1 cellular context compared by ENCODE assay signal in the genomic region with DNA sequence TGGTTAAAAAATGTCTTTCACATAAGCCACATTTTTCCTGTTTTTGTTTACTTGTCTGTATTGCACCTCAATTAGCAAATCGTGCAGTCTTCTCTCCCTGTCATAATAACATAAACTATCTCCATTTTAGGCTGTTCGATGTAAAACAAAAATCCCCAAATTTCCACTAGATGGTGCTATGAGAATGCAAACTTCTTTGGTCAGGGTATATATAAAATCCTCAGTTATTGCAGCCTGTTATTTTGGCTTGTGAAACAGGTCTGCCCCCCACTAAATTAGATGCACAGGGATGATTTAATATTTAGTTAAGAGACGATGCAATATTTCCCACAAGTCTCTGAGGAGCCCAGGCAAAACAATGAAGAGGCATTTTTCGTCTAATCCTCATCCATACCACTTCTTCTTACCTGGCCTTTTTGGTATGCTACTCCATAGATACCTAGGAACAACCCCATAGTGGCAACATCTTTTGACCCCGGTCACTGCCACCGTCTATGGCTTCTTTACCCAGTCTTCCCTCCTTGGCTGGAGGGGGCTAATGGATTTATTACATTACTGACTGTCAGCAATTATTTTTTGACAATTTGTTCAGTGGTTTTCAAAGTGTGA.
A peak's percentile ranks its signal among the peaks of the same experiment; 100 is the strongest.
TF ChIP-seq lines count a peak whose summit lies in the region.

No MANE protein-coding gene starts in this region.

TF ChIP-seq in HepG2, 621 proteins besides CTCF, POLR2A, EP300 and RAD21 (continued from another document):
- no peak for TF ChIP-seq ZC3H13 (CRISPR knock-in tag; IDR thresholded peaks at IDR 0.05)
- TF ChIP-seq RNF2 (conservative IDR thresholded peaks at IDR 0.05; ENCODE audit: low read depth) = no peak
- TF ChIP-seq KDM5B (CRISPR knock-in tag; IDR thresholded peaks at IDR 0.05; ENCODE audit: borderline replicate concordance) = no peak
- TF ChIP-seq, protein P1, sequence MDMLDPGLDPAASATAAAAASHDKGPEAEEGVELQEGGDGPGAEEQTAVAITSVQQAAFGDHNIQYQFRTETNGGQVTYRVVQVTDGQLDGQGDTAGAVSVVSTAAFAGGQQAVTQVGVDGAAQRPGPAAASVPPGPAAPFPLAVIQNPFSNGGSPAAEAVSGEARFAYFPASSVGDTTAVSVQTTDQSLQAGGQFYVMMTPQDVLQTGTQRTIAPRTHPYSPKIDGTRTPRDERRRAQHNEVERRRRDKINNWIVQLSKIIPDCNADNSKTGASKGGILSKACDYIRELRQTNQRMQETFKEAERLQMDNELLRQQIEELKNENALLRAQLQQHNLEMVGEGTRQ (IDR thresholded peaks at IDR 0.05; ENCODE audit: low read depth, low read length) = no peak
- TF ChIP-seq, protein P1 (CRISPR knock-in tag; IDR thresholded peaks at IDR 0.05; ENCODE audit: borderline replicate concordance) = no peak
- no peak for TF ChIP-seq ZNF317 (CRISPR knock-in tag; IDR thresholded peaks at IDR 0.05)
- no peak for TF ChIP-seq HNRNPLL (IDR thresholded peaks at IDR 0.05; ENCODE audit: low read depth, low read length, poor library complexity, severe bottlenecking)
- TF ChIP-seq, protein P2, sequence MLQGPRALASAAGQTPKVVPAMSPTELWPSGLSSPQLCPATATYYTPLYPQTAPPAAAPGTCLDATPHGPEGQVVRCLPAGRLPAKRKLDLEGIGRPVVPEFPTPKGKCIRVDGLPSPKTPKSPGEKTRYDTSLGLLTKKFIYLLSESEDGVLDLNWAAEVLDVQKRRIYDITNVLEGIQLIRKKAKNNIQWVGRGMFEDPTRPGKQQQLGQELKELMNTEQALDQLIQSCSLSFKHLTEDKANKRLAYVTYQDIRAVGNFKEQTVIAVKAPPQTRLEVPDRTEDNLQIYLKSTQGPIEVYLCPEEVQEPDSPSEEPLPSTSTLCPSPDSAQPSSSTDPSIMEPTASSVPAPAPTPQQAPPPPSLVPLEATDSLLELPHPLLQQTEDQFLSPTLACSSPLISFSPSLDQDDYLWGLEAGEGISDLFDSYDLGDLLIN (CRISPR knock-in tag; IDR thresholded peaks at IDR 0.05; ENCODE audit: borderline replicate concordance) = no peak
- no peak for TF ChIP-seq CREM (IDR thresholded peaks at IDR 0.05)
- TF ChIP-seq CREM (CRISPR knock-in tag; IDR thresholded peaks at IDR 0.05) = no peak
- TF ChIP-seq JARID2 (CRISPR knock-in tag; IDR thresholded peaks at IDR 0.05; ENCODE audit: insufficient replicate concordance) = no peak
- no peak for TF ChIP-seq ZNF841 (CRISPR knock-in tag; IDR thresholded peaks at IDR 0.05; ENCODE audit: borderline replicate concordance)
- TF ChIP-seq, protein P3, sequence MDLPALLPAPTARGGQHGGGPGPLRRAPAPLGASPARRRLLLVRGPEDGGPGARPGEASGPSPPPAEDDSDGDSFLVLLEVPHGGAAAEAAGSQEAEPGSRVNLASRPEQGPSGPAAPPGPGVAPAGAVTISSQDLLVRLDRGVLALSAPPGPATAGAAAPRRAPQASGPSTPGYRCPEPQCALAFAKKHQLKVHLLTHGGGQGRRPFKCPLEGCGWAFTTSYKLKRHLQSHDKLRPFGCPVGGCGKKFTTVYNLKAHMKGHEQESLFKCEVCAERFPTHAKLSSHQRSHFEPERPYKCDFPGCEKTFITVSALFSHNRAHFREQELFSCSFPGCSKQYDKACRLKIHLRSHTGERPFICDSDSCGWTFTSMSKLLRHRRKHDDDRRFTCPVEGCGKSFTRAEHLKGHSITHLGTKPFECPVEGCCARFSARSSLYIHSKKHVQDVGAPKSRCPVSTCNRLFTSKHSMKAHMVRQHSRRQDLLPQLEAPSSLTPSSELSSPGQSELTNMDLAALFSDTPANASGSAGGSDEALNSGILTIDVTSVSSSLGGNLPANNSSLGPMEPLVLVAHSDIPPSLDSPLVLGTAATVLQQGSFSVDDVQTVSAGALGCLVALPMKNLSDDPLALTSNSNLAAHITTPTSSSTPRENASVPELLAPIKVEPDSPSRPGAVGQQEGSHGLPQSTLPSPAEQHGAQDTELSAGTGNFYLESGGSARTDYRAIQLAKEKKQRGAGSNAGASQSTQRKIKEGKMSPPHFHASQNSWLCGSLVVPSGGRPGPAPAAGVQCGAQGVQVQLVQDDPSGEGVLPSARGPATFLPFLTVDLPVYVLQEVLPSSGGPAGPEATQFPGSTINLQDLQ (CRISPR knock-in tag; IDR thresholded peaks at IDR 0.05) = no peak
- TF ChIP-seq PHF5A (CRISPR knock-in tag; IDR thresholded peaks at IDR 0.05; ENCODE audit: low read depth, unreplicated experiment) = no peak
- TF ChIP-seq, protein P4, sequence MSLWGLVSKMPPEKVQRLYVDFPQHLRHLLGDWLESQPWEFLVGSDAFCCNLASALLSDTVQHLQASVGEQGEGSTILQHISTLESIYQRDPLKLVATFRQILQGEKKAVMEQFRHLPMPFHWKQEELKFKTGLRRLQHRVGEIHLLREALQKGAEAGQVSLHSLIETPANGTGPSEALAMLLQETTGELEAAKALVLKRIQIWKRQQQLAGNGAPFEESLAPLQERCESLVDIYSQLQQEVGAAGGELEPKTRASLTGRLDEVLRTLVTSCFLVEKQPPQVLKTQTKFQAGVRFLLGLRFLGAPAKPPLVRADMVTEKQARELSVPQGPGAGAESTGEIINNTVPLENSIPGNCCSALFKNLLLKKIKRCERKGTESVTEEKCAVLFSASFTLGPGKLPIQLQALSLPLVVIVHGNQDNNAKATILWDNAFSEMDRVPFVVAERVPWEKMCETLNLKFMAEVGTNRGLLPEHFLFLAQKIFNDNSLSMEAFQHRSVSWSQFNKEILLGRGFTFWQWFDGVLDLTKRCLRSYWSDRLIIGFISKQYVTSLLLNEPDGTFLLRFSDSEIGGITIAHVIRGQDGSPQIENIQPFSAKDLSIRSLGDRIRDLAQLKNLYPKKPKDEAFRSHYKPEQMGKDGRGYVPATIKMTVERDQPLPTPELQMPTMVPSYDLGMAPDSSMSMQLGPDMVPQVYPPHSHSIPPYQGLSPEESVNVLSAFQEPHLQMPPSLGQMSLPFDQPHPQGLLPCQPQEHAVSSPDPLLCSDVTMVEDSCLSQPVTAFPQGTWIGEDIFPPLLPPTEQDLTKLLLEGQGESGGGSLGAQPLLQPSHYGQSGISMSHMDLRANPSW (CRISPR knock-in tag; IDR thresholded peaks at IDR 0.05; ENCODE audit: borderline replicate concordance) = no peak
- TF ChIP-seq, protein P5, sequence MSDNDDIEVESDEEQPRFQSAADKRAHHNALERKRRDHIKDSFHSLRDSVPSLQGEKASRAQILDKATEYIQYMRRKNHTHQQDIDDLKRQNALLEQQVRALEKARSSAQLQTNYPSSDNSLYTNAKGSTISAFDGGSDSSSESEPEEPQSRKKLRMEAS (IDR thresholded peaks at IDR 0.05) = no peak
- TF ChIP-seq WIZ (CRISPR knock-in tag; IDR thresholded peaks at IDR 0.05) = no peak
- TF ChIP-seq CHD4 (IDR thresholded peaks at IDR 0.05; ENCODE audit: borderline replicate concordance, low read length) = no peak
- TF ChIP-seq POLR2G (IDR thresholded peaks at IDR 0.05; ENCODE audit: low read depth, low read length) = no peak
- TF ChIP-seq CBX5 (CRISPR knock-in tag; IDR thresholded peaks at IDR 0.05; ENCODE audit: borderline replicate concordance) = no peak
- TF ChIP-seq TMF1 (CRISPR knock-in tag; IDR thresholded peaks at IDR 0.05; ENCODE audit: low read depth) = no peak
- TF ChIP-seq, protein P6, sequence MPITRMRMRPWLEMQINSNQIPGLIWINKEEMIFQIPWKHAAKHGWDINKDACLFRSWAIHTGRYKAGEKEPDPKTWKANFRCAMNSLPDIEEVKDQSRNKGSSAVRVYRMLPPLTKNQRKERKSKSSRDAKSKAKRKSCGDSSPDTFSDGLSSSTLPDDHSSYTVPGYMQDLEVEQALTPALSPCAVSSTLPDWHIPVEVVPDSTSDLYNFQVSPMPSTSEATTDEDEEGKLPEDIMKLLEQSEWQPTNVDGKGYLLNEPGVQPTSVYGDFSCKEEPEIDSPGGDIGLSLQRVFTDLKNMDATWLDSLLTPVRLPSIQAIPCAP (CRISPR knock-in tag; IDR thresholded peaks at IDR 0.05; ENCODE audit: low read depth) = no peak
- TF ChIP-seq, protein P7, sequence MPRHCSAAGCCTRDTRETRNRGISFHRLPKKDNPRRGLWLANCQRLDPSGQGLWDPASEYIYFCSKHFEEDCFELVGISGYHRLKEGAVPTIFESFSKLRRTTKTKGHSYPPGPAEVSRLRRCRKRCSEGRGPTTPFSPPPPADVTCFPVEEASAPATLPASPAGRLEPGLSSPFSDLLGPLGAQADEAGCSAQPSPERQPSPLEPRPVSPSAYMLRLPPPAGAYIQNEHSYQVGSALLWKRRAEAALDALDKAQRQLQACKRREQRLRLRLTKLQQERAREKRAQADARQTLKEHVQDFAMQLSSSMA (CRISPR knock-in tag; IDR thresholded peaks at IDR 0.05) = no peak
- TF ChIP-seq, protein P8, sequence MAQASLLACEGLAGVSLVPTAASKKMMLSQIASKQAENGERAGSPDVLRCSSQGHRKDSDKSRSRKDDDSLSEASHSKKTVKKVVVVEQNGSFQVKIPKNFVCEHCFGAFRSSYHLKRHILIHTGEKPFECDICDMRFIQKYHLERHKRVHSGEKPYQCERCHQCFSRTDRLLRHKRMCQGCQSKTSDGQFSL (CRISPR knock-in tag; IDR thresholded peaks at IDR 0.05) = no peak
- peak; percentile 43 to 46; a peak in 3 of 4 replicates for TF ChIP-seq MAFK (conservative IDR thresholded peaks at IDR 0.05 in 1 of 2, IDR thresholded peaks at IDR 0.05 in 1 of 2; ENCODE audit: low read length in 2 of 2)
- peak; percentile 51; the same call in 1 of the 2 replicates for TF ChIP-seq SMC3 (IDR thresholded peaks at IDR 0.05; ENCODE audit: low read length)
- no peak for TF ChIP-seq TCF7 (IDR thresholded peaks at IDR 0.05; ENCODE audit: low read depth)
- no peak for TF ChIP-seq ZNF878 (CRISPR knock-in tag; IDR thresholded peaks at IDR 0.05)
- peak; percentile 90 for TF ChIP-seq STAG1 (CRISPR knock-in tag; IDR thresholded peaks at IDR 0.05)
- TF ChIP-seq POGZ (CRISPR knock-in tag; IDR thresholded peaks at IDR 0.05) = no peak
- no peak for TF ChIP-seq SP4 (CRISPR knock-in tag; IDR thresholded peaks at IDR 0.05)
- no peak for TF ChIP-seq ZNF335 (CRISPR knock-in tag; IDR thresholded peaks at IDR 0.05)
